ENCODE assay signal across 1 cellular context in genomic region chr22:22988785-22989184, GRCh38.
TF ChIP-seq lines count a peak whose summit lies in the region.

No MANE protein-coding gene starts in this region.

TF ChIP-seq in K562, 482 proteins besides CTCF, POLR2A, EP300 and RAD21 (continued from another document):
- no peak for TF ChIP-seq ZBTB40 (IDR thresholded peaks at IDR 0.05)
- TF ChIP-seq ZBTB40 (CRISPR knock-in tag; IDR thresholded peaks at IDR 0.05), result peak; percentile 32; the same call in 1 of the 2 replicates
- TF ChIP-seq THAP7 (CRISPR knock-in tag; IDR thresholded peaks at IDR 0.05), result no peak
- no peak for TF ChIP-seq ZNF384 (IDR thresholded peaks at IDR 0.05; ENCODE audit: low read depth, low read length)
- no peak for TF ChIP-seq SETDB1 (IDR thresholded peaks at IDR 0.05; ENCODE audit: low read length)
- TF ChIP-seq, protein P1, sequence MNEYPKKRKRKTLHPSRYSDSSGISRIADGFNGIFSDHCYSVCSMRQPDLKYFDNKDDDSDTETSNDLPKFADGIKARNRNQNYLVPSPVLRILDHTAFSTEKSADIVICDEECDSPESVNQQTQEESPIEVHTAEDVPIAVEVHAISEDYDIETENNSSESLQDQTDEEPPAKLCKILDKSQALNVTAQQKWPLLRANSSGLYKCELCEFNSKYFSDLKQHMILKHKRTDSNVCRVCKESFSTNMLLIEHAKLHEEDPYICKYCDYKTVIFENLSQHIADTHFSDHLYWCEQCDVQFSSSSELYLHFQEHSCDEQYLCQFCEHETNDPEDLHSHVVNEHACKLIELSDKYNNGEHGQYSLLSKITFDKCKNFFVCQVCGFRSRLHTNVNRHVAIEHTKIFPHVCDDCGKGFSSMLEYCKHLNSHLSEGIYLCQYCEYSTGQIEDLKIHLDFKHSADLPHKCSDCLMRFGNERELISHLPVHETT (CRISPR knock-in tag; conservative IDR thresholded peaks at IDR 0.05 in 1 of 2, IDR thresholded peaks at IDR 0.05 in 1 of 2), result peak in 1 of 2 experiments; percentile 96; a peak in 2 of 4 replicates
- 0 out of 2 replicates have a peak, but pooled peaks have one; percentile 13 for TF ChIP-seq FOXJ3 (CRISPR knock-in tag; IDR thresholded peaks at IDR 0.05)
- no peak for TF ChIP-seq CSDE1 (IDR thresholded peaks at IDR 0.05)
- TF ChIP-seq, protein P2, sequence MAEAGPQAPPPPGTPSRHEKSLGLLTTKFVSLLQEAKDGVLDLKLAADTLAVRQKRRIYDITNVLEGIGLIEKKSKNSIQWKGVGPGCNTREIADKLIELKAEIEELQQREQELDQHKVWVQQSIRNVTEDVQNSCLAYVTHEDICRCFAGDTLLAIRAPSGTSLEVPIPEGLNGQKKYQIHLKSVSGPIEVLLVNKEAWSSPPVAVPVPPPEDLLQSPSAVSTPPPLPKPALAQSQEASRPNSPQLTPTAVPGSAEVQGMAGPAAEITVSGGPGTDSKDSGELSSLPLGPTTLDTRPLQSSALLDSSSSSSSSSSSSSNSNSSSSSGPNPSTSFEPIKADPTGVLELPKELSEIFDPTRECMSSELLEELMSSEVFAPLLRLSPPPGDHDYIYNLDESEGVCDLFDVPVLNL (CRISPR knock-in tag; IDR thresholded peaks at IDR 0.05; ENCODE audit: low read depth), result no peak
- TF ChIP-seq, protein P3, sequence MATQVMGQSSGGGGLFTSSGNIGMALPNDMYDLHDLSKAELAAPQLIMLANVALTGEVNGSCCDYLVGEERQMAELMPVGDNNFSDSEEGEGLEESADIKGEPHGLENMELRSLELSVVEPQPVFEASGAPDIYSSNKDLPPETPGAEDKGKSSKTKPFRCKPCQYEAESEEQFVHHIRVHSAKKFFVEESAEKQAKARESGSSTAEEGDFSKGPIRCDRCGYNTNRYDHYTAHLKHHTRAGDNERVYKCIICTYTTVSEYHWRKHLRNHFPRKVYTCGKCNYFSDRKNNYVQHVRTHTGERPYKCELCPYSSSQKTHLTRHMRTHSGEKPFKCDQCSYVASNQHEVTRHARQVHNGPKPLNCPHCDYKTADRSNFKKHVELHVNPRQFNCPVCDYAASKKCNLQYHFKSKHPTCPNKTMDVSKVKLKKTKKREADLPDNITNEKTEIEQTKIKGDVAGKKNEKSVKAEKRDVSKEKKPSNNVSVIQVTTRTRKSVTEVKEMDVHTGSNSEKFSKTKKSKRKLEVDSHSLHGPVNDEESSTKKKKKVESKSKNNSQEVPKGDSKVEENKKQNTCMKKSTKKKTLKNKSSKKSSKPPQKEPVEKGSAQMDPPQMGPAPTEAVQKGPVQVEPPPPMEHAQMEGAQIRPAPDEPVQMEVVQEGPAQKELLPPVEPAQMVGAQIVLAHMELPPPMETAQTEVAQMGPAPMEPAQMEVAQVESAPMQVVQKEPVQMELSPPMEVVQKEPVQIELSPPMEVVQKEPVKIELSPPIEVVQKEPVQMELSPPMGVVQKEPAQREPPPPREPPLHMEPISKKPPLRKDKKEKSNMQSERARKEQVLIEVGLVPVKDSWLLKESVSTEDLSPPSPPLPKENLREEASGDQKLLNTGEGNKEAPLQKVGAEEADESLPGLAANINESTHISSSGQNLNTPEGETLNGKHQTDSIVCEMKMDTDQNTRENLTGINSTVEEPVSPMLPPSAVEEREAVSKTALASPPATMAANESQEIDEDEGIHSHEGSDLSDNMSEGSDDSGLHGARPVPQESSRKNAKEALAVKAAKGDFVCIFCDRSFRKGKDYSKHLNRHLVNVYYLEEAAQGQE (CRISPR knock-in tag; IDR thresholded peaks at IDR 0.05; ENCODE audit: low read depth), result no peak
- TF ChIP-seq FOXP1 (CRISPR knock-in tag; IDR thresholded peaks at IDR 0.05), result no peak
